9 cellular contexts compared by ENCODE assay signal in genomic region chr1:180270767-180271639, GRCh38. TPM values are rescaled to one million over a fixed set of nuclear protein-coding genes. Genes with fewer than 3 reads are reported as not detected.
DNase-seq lines count a peak whose midpoint lies in the region; FAIRE-seq and TF ChIP-seq lines count a peak whose summit lies in the region.
"Had no signal": no experiment of that assay in that cellular context is flagged by ENCODE, and none has a peak within 500 bp of the region (broad histone marks: within the 10 kb centered on the region; RNA-seq: fewer than 3 reads in every experiment).

No MANE protein-coding gene starts in this region.

- H3K36me3 Mint-ChIP-seq in osteocyte (ENCODE audit: unreplicated experiment) = peaks cover 20% of the 10 kb centered on the region

- H3K36me3 ChIP-seq in SJSA1 = peaks cover 42% of the 10 kb centered on the region

- H3K4me3 Mint-ChIP-seq in osteocyte (ENCODE audit: unreplicated experiment) = no peak overlapping the region

- H3K9me3 Mint-ChIP-seq in osteocyte (ENCODE audit: unreplicated experiment) = no peaks in the 10 kb centered on the region

- no peaks in the 10 kb centered on the region for H3K9me3 ChIP-seq in SJSA1 (replicated peaks)

- H3K27me3 Mint-ChIP-seq in osteocyte (ENCODE audit: unreplicated experiment) = no peaks in the 10 kb centered on the region

- no peak overlapping the region for H3K27ac Mint-ChIP-seq in osteocyte (ENCODE audit: unreplicated experiment)

- no peaks in the 10 kb centered on the region for H3K27me3 ChIP-seq in SJSA1 (replicated peaks)

- DNase-seq in HCEC 1CT (peak; percentile 71), SJSA1 (ENCODE audit: low read depth in 1 of 2, low spot score in 2 of 2) (peak; percentile 86 to 93), fibroblast of villous mesenchyme (ENCODE audit: low read depth) (peak; percentile 62), osteocyte (ENCODE audit: extremely low spot score, unreplicated experiment) (peak; percentile 68), DMS79 (lab: John Stamatoyannopoulos, UW) (no peak), NCI-H1092 treated with DMSO at 0.1 percent for 48 hours (lab: John Stamatoyannopoulos, UW) (no peak), NCI-H2227 (lab: John Stamatoyannopoulos, UW; ENCODE audit: unreplicated experiment) (no peak), frontal cortex (ENCODE audit: low spot score in 2 of 2) (no peak)
- DNase-seq: activated CD4-positive, alpha-beta T cell treated with anti-CD3 and anti-CD28 coated beads for 48 hours had no signal

- TF ChIP-seq CTCF in fibroblast of villous mesenchyme (IDR thresholded peaks at IDR 0.05; ENCODE audit: insufficient read depth, low read depth, low read length) (no peak), osteocyte (IDR thresholded peaks at IDR 0.05) (no peak)

- H3K27ac ChIP-seq in SJSA1 = peak overlapping the region; percentile 59

- H3K4me1 ChIP-seq in SJSA1 (replicated peaks) = peaks cover 40% of the 10 kb centered on the region

- H3K4me3 ChIP-seq in SJSA1 (peak overlapping the region; percentile 2; the same call in 1 of the 2 replicates), fibroblast of villous mesenchyme (ENCODE audit: low read depth, low read length) (no peak overlapping the region)

- peaks cover 16% of the 10 kb centered on the region for H3K4me1 Mint-ChIP-seq in osteocyte (ENCODE audit: unreplicated experiment)

- FAIRE-seq in frontal cortex (lab: Jason Lieb, UNC) = no peak

RNA-seq across cellular contexts. Expression of gene LHX4, which starts 40.9 kb away (rescaled TPM):
- total RNA-seq in SJSA1 (2014; rRNA removed; shearing (Covaris generic)) = 4.6 and 6.4 TPM in 2 replicates
- total RNA-seq in fibroblast of villous mesenchyme = 0.32 and 0.86 TPM in 2 replicates
- total RNA-seq in osteocyte = 0.70 and 0.78 TPM in 2 replicates
- not detected for total RNA-seq in frontal cortex

Comparison
In these comparisons a context has a peak if more than half of its experiments do, and no peak if none do; other contexts are left out.
1. DNase-seq: peak in HCEC 1CT (single experiment), SJSA1 (2 of 2), fibroblast of villous mesenchyme (single experiment) and osteocyte (single experiment); none in DMS79 (single experiment), NCI-H1092 treated with DMSO at 0.1 percent for 48 hours (single experiment), NCI-H2227 (single experiment) and frontal cortex (0 of 2).